In genomic region chr3:71117572-71118247, GRCh38 we compare ENCODE assay signal across 11 cellular contexts.
DNase-seq lines count a peak whose midpoint lies in the region; ATAC-seq, FAIRE-seq and TF ChIP-seq lines count a peak whose summit lies in the region.
"Had no signal": no experiment of that assay in that cellular context is flagged by ENCODE, and none has a peak within 500 bp of the region (broad histone marks: within the 10 kb centered on the region; RNA-seq: fewer than 3 reads in every experiment).

No MANE protein-coding gene starts in this region.

- no peak overlapping the region for H3K4me3 Mint-ChIP-seq in progenitor cell of endocrine pancreas (ENCODE audit: low read depth)

- H3K4me1 ChIP-seq in colonic mucosa = peaks cover 14% of the 10 kb centered on the region
- H3K4me1 ChIP-seq: prostate gland had no signal

- no peaks in the 10 kb centered on the region for H3K27me3 Mint-ChIP-seq in progenitor cell of endocrine pancreas

- H3K4me1 Mint-ChIP-seq in progenitor cell of endocrine pancreas (ENCODE audit: low read depth) = peaks cover 33% of the 10 kb centered on the region

- intact Hi-C loops in colonic mucosa (cut with DNase I) = no loop called here

- H3K27me3 ChIP-seq in colonic mucosa = no peaks in the 10 kb centered on the region

- no peaks in the 10 kb centered on the region for H3K36me3 ChIP-seq in colonic mucosa
- H3K36me3 ChIP-seq: prostate gland had no signal

- no peaks in the 10 kb centered on the region for H3K9me3 ChIP-seq in colonic mucosa
- H3K9me3 ChIP-seq: prostate gland had no signal

- H3K36me3 Mint-ChIP-seq in progenitor cell of endocrine pancreas (ENCODE audit: insufficient read depth) = peaks cover 9% of the 10 kb centered on the region

- H3K27ac ChIP-seq in colonic mucosa = peak overlapping the region; percentile 34
- H3K27ac ChIP-seq: prostate gland had no signal

- no peaks in the 10 kb centered on the region for H3K9me3 Mint-ChIP-seq in progenitor cell of endocrine pancreas (ENCODE audit: low read depth)

- FAIRE-seq in urothelium cell line (lab: Jason Lieb, UNC) = no peak
- FAIRE-seq: colon had no signal

- DNase-seq in NCI-H2107 treated with DMSO at 0.1 percent for 48 hours (lab: John Stamatoyannopoulos, UW; ENCODE audit: unreplicated experiment) (peak; percentile 1), NCI-H2107 (lab: John Stamatoyannopoulos, UW) (no peak), M059J (ENCODE audit: low read depth) (peak; percentile 49), colonic mucosa (peak; percentile 52), progenitor cell of endocrine pancreas (ENCODE audit: low spot score, unreplicated experiment) (no peak), urothelium cell line (ENCODE audit: low spot score) (no peak), DMS79 (lab: John Stamatoyannopoulos, UW) (no peak)
- DNase-seq: activated CD4-positive, alpha-beta T cell treated with anti-CD3 and anti-CD28 coated beads for 4 hours had no signal

- no peak overlapping the region for H3K9ac ChIP-seq in colonic mucosa (ENCODE audit: low read depth in 2 of 2, low read length in 2 of 2)

- no peak for TF ChIP-seq CTCF in colonic mucosa (IDR thresholded peaks at IDR 0.05)
- no peak for TF ChIP-seq CTCF in progenitor cell of endocrine pancreas (IDR thresholded peaks at IDR 0.05; ENCODE audit: unreplicated experiment)

- peak overlapping the region; percentile 79 for H3K27ac Mint-ChIP-seq in progenitor cell of endocrine pancreas

- ATAC-seq in HG03442 (IDR thresholded peaks at IDR 0.05; ENCODE audit: unreplicated experiment) = no peak

- no peak overlapping the region for H3K4me3 ChIP-seq in colonic mucosa
- H3K4me3 ChIP-seq: prostate gland had no signal

Comparison
In these comparisons a context has a peak if more than half of its experiments do, and no peak if none do; other contexts are left out.
1. DNase-seq: peak in NCI-H2107 treated with DMSO at 0.1 percent for 48 hours (single experiment), M059J (single experiment) and colonic mucosa (single experiment); none in NCI-H2107 (single experiment), progenitor cell of endocrine pancreas (single experiment), urothelium cell line (single experiment) and DMS79 (single experiment).